In genomic region chr22:35631597-35631996, GRCh38 we compare ENCODE assay signal across 8 cellular contexts. TPM values are rescaled to one million over a fixed set of nuclear protein-coding genes. Genes with fewer than 3 reads are reported as not detected.
DNase-seq lines count a peak whose midpoint lies in the region; ATAC-seq and TF ChIP-seq lines count a peak whose summit lies in the region.

No MANE protein-coding gene starts in this region.

- H3K4me2 ChIP-seq in OCI-LY3 (ENCODE audit: low read length) = no peak overlapping the region

- H2AFZ ChIP-seq in OCI-LY3 (ENCODE audit: low read depth, low read length) = no peak overlapping the region

- H3K9me3 Mint-ChIP-seq in naive thymus-derived CD4-positive, alpha-beta T cell = peaks cover 0 to 3% (median 0%) of the 10 kb centered on the region in 11 donors

- TF ChIP-seq CTCF in GM12875 (IDR thresholded peaks at IDR 0.05; ENCODE audit: borderline replicate concordance, insufficient read depth, low read depth, low read length) (peak; percentile 83), OCI-LY3 (IDR thresholded peaks at IDR 0.05; ENCODE audit: low read depth, low read length) (peak; percentile 79), brain microvascular endothelial cell (IDR thresholded peaks at IDR 0.05; ENCODE audit: low read depth, low read length, missing control alignments) (peak; percentile 80)

- H3K36me3 Mint-ChIP-seq in naive thymus-derived CD4-positive, alpha-beta T cell = peaks cover 0 to 1% (median 0%) of the 10 kb centered on the region in 5 donors

- H3K9ac ChIP-seq in OCI-LY3 (ENCODE audit: low read length) = no peak overlapping the region

- POLR2A ChIA-PET in naive thymus-derived CD4-positive, alpha-beta T cell (lab: Charles Lee) = no interaction called here

- DNase-seq in AG08396 (ENCODE audit: low spot score) (peak; percentile 21), brain microvascular endothelial cell (peak; percentile 31), activated gamma-delta T cell treated with Interleukin-2 at 50 U/mL for 16 hours (no peak)
- peak in 1 of 9 donors; percentile 25 for DNase-seq in naive thymus-derived CD4-positive, alpha-beta T cell

- CTCF ChIA-PET in naive thymus-derived CD4-positive, alpha-beta T cell (lab: Charles Lee) = no interaction called here

- intact Hi-C loops in naive thymus-derived CD4-positive, alpha-beta T cell (cut with micrococcal nuclease) = no loop called here

- H3K79me2 ChIP-seq in OCI-LY3 (ENCODE audit: low read length) = no peaks in the 10 kb centered on the region

- no peaks in the 10 kb centered on the region for H3K36me3 ChIP-seq in OCI-LY3 (replicated peaks; ENCODE audit: low read depth, low read length)
- no peaks in the 10 kb centered on the region for H3K36me3 ChIP-seq in brain microvascular endothelial cell (replicated peaks)
- H3K36me3 ChIP-seq in naive thymus-derived CD4-positive, alpha-beta T cell (ENCODE audit: control insufficient read depth in 2 of 3, insufficient read depth in 3 of 3, low read length in 3 of 3) = no peaks in the 10 kb centered on the region

- H4K20me1 ChIP-seq in OCI-LY3 (ENCODE audit: insufficient read depth, low read length) = no peaks in the 10 kb centered on the region

- H3K4me3 Mint-ChIP-seq in naive thymus-derived CD4-positive, alpha-beta T cell = no peak overlapping the region

- H3K4me3 ChIP-seq in GM12875 (ENCODE audit: low read depth, low read length) (no peak overlapping the region), OCI-LY3 (ENCODE audit: low read length) (no peak overlapping the region), brain microvascular endothelial cell (ENCODE audit: low read depth, low read length) (no peak overlapping the region)
- H3K4me3 ChIP-seq in naive thymus-derived CD4-positive, alpha-beta T cell (ENCODE audit: low read length) = no peak overlapping the region

- in situ Hi-C loops in brain microvascular endothelial cell (cut with HindIII; ENCODE audit: low pct_ligation_motif_present, low sequenced_read_pairs) = no loop called here

- no peak overlapping the region for H3K27ac ChIP-seq in OCI-LY3 (ENCODE audit: low read length)
- no peak overlapping the region for H3K27ac ChIP-seq in brain microvascular endothelial cell
- H3K27ac ChIP-seq in naive thymus-derived CD4-positive, alpha-beta T cell (ENCODE audit: low read depth, low read length) = no peak overlapping the region

- H3K4me1 Mint-ChIP-seq in naive thymus-derived CD4-positive, alpha-beta T cell = peaks cover 22 to 42% (median 31%) of the 10 kb centered on the region in 7 donors

- peaks cover 0 to 2% (median 0%) of the 10 kb centered on the region in 5 donors for H3K27me3 Mint-ChIP-seq in naive thymus-derived CD4-positive, alpha-beta T cell

- ATAC-seq in naive thymus-derived CD4-positive, alpha-beta T cell = peak; percentile 61
- ATAC-seq in HG03097 (IDR thresholded peaks at IDR 0.05; ENCODE audit: low FRiP score, unreplicated experiment) (no peak), GM18517 (IDR thresholded peaks at IDR 0.05; ENCODE audit: unreplicated experiment) (no peak)

- peaks cover 14% of the 10 kb centered on the region for H3K4me1 ChIP-seq in OCI-LY3 (ENCODE audit: low read length)
- H3K4me1 ChIP-seq in naive thymus-derived CD4-positive, alpha-beta T cell (ENCODE audit: control insufficient read depth in 2 of 2, insufficient read depth in 2 of 2, low read length in 2 of 2) = peaks cover 0 to 10% of the 10 kb centered on the region in 2 donors

- H3K27me3 ChIP-seq in OCI-LY3 (ENCODE audit: low read depth, low read length) (peaks cover 15% of the 10 kb centered on the region), brain microvascular endothelial cell (replicated peaks) (no peaks in the 10 kb centered on the region)
- H3K27me3 ChIP-seq in naive thymus-derived CD4-positive, alpha-beta T cell (ENCODE audit: control insufficient read depth in 2 of 2, insufficient read depth in 2 of 2, low read length in 2 of 2) = no peaks in the 10 kb centered on the region

- no peak overlapping the region for H3K27ac Mint-ChIP-seq in naive thymus-derived CD4-positive, alpha-beta T cell

- H3K9me3 ChIP-seq in OCI-LY3 (ENCODE audit: insufficient read depth, low read length) = no peaks in the 10 kb centered on the region
- H3K9me3 ChIP-seq in naive thymus-derived CD4-positive, alpha-beta T cell (ENCODE audit: control insufficient read depth in 2 of 3, low read length in 3 of 3) = no peaks in the 10 kb centered on the region

RNA-seq across cellular contexts. Expression of gene MB, which starts 14.5 kb away (rescaled TPM):
- total RNA-seq in naive thymus-derived CD4-positive, alpha-beta T cell = under 1 TPM in 1 of 5 experiments, not detected in 4; 0.60 TPM
- polyA plus RNA-seq in naive thymus-derived CD4-positive, alpha-beta T cell = not detected

RNA-seq across cellular contexts. Expression of gene APOL6, which starts 16.6 kb away (rescaled TPM):
- 10 to 100 TPM; 33.4 to 99.8 (median 38.2) TPM for total RNA-seq in naive thymus-derived CD4-positive, alpha-beta T cell
- 10 to 100 TPM; 18.8 to 22.5 TPM for polyA plus RNA-seq in naive thymus-derived CD4-positive, alpha-beta T cell
